ENCODE assay signal across 8 cellular contexts in genomic region chr13:45500492-45501174, GRCh38. TPM values are rescaled to one million over a fixed set of nuclear protein-coding genes. Genes with fewer than 3 reads are reported as not detected.
DNase-seq lines count a peak whose midpoint lies in the region; ATAC-seq and TF ChIP-seq lines count a peak whose summit lies in the region.

No MANE protein-coding gene starts in this region.

- peak overlapping the region; percentile 5 for H3K4me2 ChIP-seq in HCT116 (ENCODE audit: low read length)

- no peak overlapping the region for H3K9ac ChIP-seq in HCT116 (ENCODE audit: low read length)

- H3K9me3 Mint-ChIP-seq in activated CD4-positive, alpha-beta memory T cell treated with anti-CD3 and anti-CD28 coated beads for 36 hours = no peaks in the 10 kb centered on the region

- intact Hi-C loops in HCT116 (cut with micrococcal nuclease) (no loop called here), left ventricle myocardium superior (cut with micrococcal nuclease) (no loop called here), adrenal gland (cut with DNase I) (no loop called here)
- intact Hi-C loops in activated CD4-positive, alpha-beta memory T cell treated with anti-CD3 and anti-CD28 coated beads for 36 hours (cut with micrococcal nuclease) = no loop called here

- peaks cover 12% of the 10 kb centered on the region for H3K4me1 Mint-ChIP-seq in activated CD4-positive, alpha-beta memory T cell treated with anti-CD3 and anti-CD28 coated beads for 36 hours (ENCODE audit: low read depth)

- peaks cover 37% of the 10 kb centered on the region for H3K36me3 Mint-ChIP-seq in activated CD4-positive, alpha-beta memory T cell treated with anti-CD3 and anti-CD28 coated beads for 36 hours

- H3K36me3 ChIP-seq in HCT116 (ENCODE audit: control insufficient read depth in 1 of 2, insufficient read depth in 2 of 2, low read length in 2 of 2) (peaks cover 17 to 23% of the 10 kb centered on the region in 2 experiments; a peak in 3 of 4 replicates), adrenal gland (replicated peaks in 1 of 2) (peaks cover 0 to 67% of the 10 kb centered on the region in 2 donors)

- H3K9me3 ChIP-seq in HCT116 (ENCODE audit: control insufficient read depth in 1 of 2, insufficient read depth in 1 of 2, low read depth in 1 of 2, low read length in 2 of 2) (no peaks in the 10 kb centered on the region), adrenal gland (replicated peaks in 1 of 3) (no peaks in the 10 kb centered on the region)

- H3K4me3 Mint-ChIP-seq in activated CD4-positive, alpha-beta memory T cell treated with anti-CD3 and anti-CD28 coated beads for 36 hours = no peak overlapping the region

- no peak for TF ChIP-seq RAD21 in HCT116 (IDR thresholded peaks at IDR 0.05; ENCODE audit: low read depth)

- peak overlapping the region; percentile 6; the same call in 1 of the 2 replicates for H3K27ac ChIP-seq in HCT116 (ENCODE audit: low read depth, low read length)
- H3K27ac ChIP-seq in adrenal gland = no peak overlapping the region

- no peaks in the 10 kb centered on the region for H4K20me1 ChIP-seq in HCT116 (ENCODE audit: insufficient read depth)

- TF ChIP-seq POLR2A in HCT116 (IDR thresholded peaks at IDR 0.05; ENCODE audit: borderline replicate concordance, extremely low read depth, insufficient read depth, insufficient read length) (no peak), adrenal gland (IDR thresholded peaks at IDR 0.05) (no peak)

- WGBS in adrenal gland, 4 donors = 69 to 88% (median 72%) methylated on average over 4 of the region's 4 CpGs

- peak overlapping the region; percentile 63 for H3K27ac Mint-ChIP-seq in activated CD4-positive, alpha-beta memory T cell treated with anti-CD3 and anti-CD28 coated beads for 36 hours

- H3K4me1 ChIP-seq in HCT116 (ENCODE audit: control insufficient read depth in 1 of 2, insufficient read depth in 2 of 2, low read length in 2 of 2) = peaks cover 11 to 12% of the 10 kb centered on the region in 2 experiments
- no peaks in the 10 kb centered on the region for H3K4me1 ChIP-seq in adrenal gland (replicated peaks in 1 of 2)

- TF ChIP-seq CTCF in HCT116 (IDR thresholded peaks at IDR 0.05 in 2 of 3, conservative IDR thresholded peaks at IDR 0.05 in 1 of 3; ENCODE audit: borderline replicate concordance in 1 of 3, insufficient read depth in 1 of 3, low read depth in 2 of 3, low read length in 2 of 3) = no peak
- TF ChIP-seq CTCF in adrenal gland (IDR thresholded peaks at IDR 0.05) = no peak

- H2AFZ ChIP-seq in HCT116 (ENCODE audit: low read depth, low read length, poor library complexity, severe bottlenecking) = no peak overlapping the region

- no peaks in the 10 kb centered on the region for H3K9me2 ChIP-seq in HCT116 (ENCODE audit: insufficient read depth)

- no peaks in the 10 kb centered on the region for H3K27me3 Mint-ChIP-seq in activated CD4-positive, alpha-beta memory T cell treated with anti-CD3 and anti-CD28 coated beads for 36 hours

- H3K4me3 ChIP-seq in HCT116 (replicated peaks in 1 of 2; ENCODE audit: low read depth in 1 of 2, low read length in 2 of 2) = no peak overlapping the region
- H3K4me3 ChIP-seq in adrenal gland = no peak overlapping the region

- no TSS peak for BruUV-seq in HCT116 (replicated peaks; lab: Mats Ljungman, UMichigan)

- no peaks in the 10 kb centered on the region for H3K79me2 ChIP-seq in HCT116 (ENCODE audit: insufficient read depth, low read length)

- DNase-seq in A172 (ENCODE audit: low spot score) (peak; percentile 84), HCT116 (ENCODE audit: low read depth, low spot score) (peak; percentile 63), left ventricle myocardium superior (no peak), inferior parietal cortex (ENCODE audit: extremely low spot score) (no peak), adrenal gland (no peak)
- DNase-seq in activated CD4-positive, alpha-beta memory T cell treated with anti-CD3 and anti-CD28 coated beads for 36 hours = no peak
- no peak for DNase-seq in stimulated activated CD4-positive, alpha-beta T cell treated with anti-CD3 and anti-CD28 coated beads, Interleukin-4, amount 100 ng/mL, for 1 hour

- RAD21 ChIA-PET in HCT116 (lab: Charles Lee; ENCODE audit: low non-redundant PET in 1 of 2, low total read pairs in 2 of 2, uncharacterized antibody in 2 of 2, unreplicated experiment in 2 of 2) = interaction anchor here in 1 of 2 experiments (0.7 kb wide), 1 partner anchor 614 kb away, joined by 4 read pairs; no protein-coding TSS in a partner anchor

- ATAC-seq in HCT116 (peak; percentile 87), left ventricle myocardium superior (peak; percentile 45), HG02588 (IDR thresholded peaks at IDR 0.05; ENCODE audit: unreplicated experiment) (no peak)

- no peaks in the 10 kb centered on the region for H3K27me3 ChIP-seq in HCT116 (ENCODE audit: insufficient read depth, low read length)
- no peaks in the 10 kb centered on the region for H3K27me3 ChIP-seq in adrenal gland

- CTCF ChIA-PET in HCT116 (lab: Charles Lee) = interaction anchor here (1.7 kb wide), 1 partner anchor 10 kb away, joined by 3 read pairs; no protein-coding TSS in a partner anchor
- CTCF ChIA-PET in activated CD4-positive, alpha-beta memory T cell treated with anti-CD3 and anti-CD28 coated beads for 36 hours (lab: Charles Lee) = interaction anchor here (0.7 kb wide), 1 partner anchor 128 kb away, joined by 3 read pairs; no protein-coding TSS in a partner anchor

- POLR2A ChIA-PET in HCT116 (lab: Charles Lee) = no interaction called here
- POLR2A ChIA-PET in activated CD4-positive, alpha-beta memory T cell treated with anti-CD3 and anti-CD28 coated beads for 36 hours (lab: Charles Lee) = no interaction called here

TF ChIP-seq in HCT116, 20 proteins besides CTCF, POLR2A, EP300 and RAD21:
- TF ChIP-seq MAX (IDR thresholded peaks at IDR 0.05) (no peak), CBX3 (IDR thresholded peaks at IDR 0.05; ENCODE audit: low read depth) (peak; percentile 24; the same call in 1 of the 2 replicates), ZFX (IDR thresholded peaks at IDR 0.05) (no peak), SP1 (IDR thresholded peaks at IDR 0.05; ENCODE audit: low read depth) (peak; percentile 24; the same call in 1 of the 2 replicates), ZNF274 (IDR thresholded peaks at IDR 0.05; ENCODE audit: low read depth, low read length) (no peak), YY1 (IDR thresholded peaks at IDR 0.05; ENCODE audit: extremely low read depth, insufficient replicate concordance, low read depth, low read length) (no peak), FOSL1 (IDR thresholded peaks at IDR 0.05; ENCODE audit: low read depth) (peak; percentile 40), TCF7L2 (IDR thresholded peaks at IDR 0.05; ENCODE audit: borderline replicate concordance, extremely low read depth, insufficient read depth, insufficient read length) (no peak), EZH2 (IDR thresholded peaks at IDR 0.05) (no peak), SRF (IDR thresholded peaks at IDR 0.05; ENCODE audit: low read depth) (no peak), REST (IDR thresholded peaks at IDR 0.05; ENCODE audit: low read depth) (no peak), ELF1 (IDR thresholded peaks at IDR 0.05; ENCODE audit: borderline replicate concordance, low read depth) (no peak), JUND (IDR thresholded peaks at IDR 0.05) (peak; percentile 57; the same call in 1 of the 2 replicates), ATF3 (IDR thresholded peaks at IDR 0.05) (peak; percentile 50; the same call in 1 of the 2 replicates), CEBPB (IDR thresholded peaks at IDR 0.05; ENCODE audit: low read depth) (peak; percentile 59; the same call in 1 of the 2 replicates)

RNA-seq across cellular contexts. Expression of gene COG3, which starts 35.9 kb away (rescaled TPM):
- total RNA-seq in A172 (2014; rRNA removed; shearing (Covaris generic)) = 13.7 and 16.9 TPM in 2 replicates
- total RNA-seq in HCT116 (2021; ENCODE audit: unreplicated experiment) (17.6 TPM), left ventricle myocardium superior (15.1 TPM), adrenal gland (10 to 100 TPM; 22.3 to 56.7 (median 34.0) TPM)
- polyA plus RNA-seq in HCT116 (2012) = 22.5 and 24.1 TPM in 2 replicates
- total RNA-seq in activated CD4-positive, alpha-beta memory T cell treated with anti-CD3 and anti-CD28 coated beads for 36 hours = 10 to 100 TPM; 19.5 to 20.5 TPM
- 10 to 100 TPM; 21.9 to 70.1 (median 32.7) TPM for polyA plus RNA-seq in adrenal gland

Comparison
In these comparisons a context has a peak if more than half of its experiments do, and no peak if none do; other contexts are left out.
1. DNase-seq: peak in A172 (single experiment) and HCT116 (single experiment); none in activated CD4-positive, alpha-beta memory T cell treated with anti-CD3 and anti-CD28 coated beads for 36 hours (single experiment), left ventricle myocardium superior (single experiment), inferior parietal cortex (single experiment), adrenal gland (0 of 7) and stimulated activated CD4-positive, alpha-beta T cell treated with anti-CD3 and anti-CD28 coated beads, Interleukin-4, amount 100 ng/mL, for 1 hour (single experiment).